1 cellular context compared by ENCODE assay signal in genomic region chr17:58517928-58518609, GRCh38.
A peak's percentile ranks its signal among the peaks of the same experiment; 100 is the strongest.
TF ChIP-seq lines count a peak whose summit lies in the region.

No MANE protein-coding gene starts in this region.

TF ChIP-seq in GM12878, 131 proteins besides CTCF, POLR2A, EP300 and RAD21 (continued from another document and continues in another):
- TF ChIP-seq ZNF274 (IDR thresholded peaks at IDR 0.05; ENCODE audit: insufficient read depth, insufficient read length) (no peak), SREBF1 (IDR thresholded peaks at IDR 0.05; ENCODE audit: low read length) (no peak), IKZF1 (conservative IDR thresholded peaks at IDR 0.05) (peak; percentile 68), PRDM15 (CRISPR knock-in tag; IDR thresholded peaks at IDR 0.05) (no peak), NBN (IDR thresholded peaks at IDR 0.05) (peak; percentile 73; the same call in 1 of the 2 replicates), REST (IDR thresholded peaks at IDR 0.05; ENCODE audit: low read depth, low read length) (no peak), ESRRA (IDR thresholded peaks at IDR 0.05; ENCODE audit: low read length) (no peak), USF1 (IDR thresholded peaks at IDR 0.05; ENCODE audit: borderline replicate concordance, extremely low read length, insufficient read depth, low read depth, low read length) (no peak), CEBPB (IDR thresholded peaks at IDR 0.05; ENCODE audit: borderline replicate concordance in 1 of 2, low read depth in 2 of 2, low read length in 2 of 2) (no peak), KLF5 (IDR thresholded peaks at IDR 0.05; ENCODE audit: partially characterized antibody) (no peak), POLR2AphosphoS2 (IDR thresholded peaks at IDR 0.05; ENCODE audit: low read depth, low read length) (no peak), EZH2 (IDR thresholded peaks at IDR 0.05; ENCODE audit: borderline replicate concordance, control insufficient read depth, low read depth, low read length) (no peak), NR2C2 (IDR thresholded peaks at IDR 0.05; ENCODE audit: borderline replicate concordance, control insufficient read depth, insufficient read length, low read depth) (no peak), E2F8 (IDR thresholded peaks at IDR 0.05; ENCODE audit: low read depth, partially characterized antibody) (peak; percentile 55), ZNF207 (IDR thresholded peaks at IDR 0.05; ENCODE audit: borderline replicate concordance) (peak; percentile 62; the same call in 1 of the 2 replicates), JUND (IDR thresholded peaks at IDR 0.05; ENCODE audit: low read depth, low read length) (no peak), CHD2 (IDR thresholded peaks at IDR 0.05; ENCODE audit: borderline replicate concordance, low read depth, low read length) (peak; percentile 97), BHLHE40 (IDR thresholded peaks at IDR 0.05; ENCODE audit: borderline replicate concordance in 1 of 2, low read depth in 2 of 2, low read length in 1 of 2) (no peak; a peak in 1 of 4 replicates), JUNB (IDR thresholded peaks at IDR 0.05) (no peak), ELK1 (IDR thresholded peaks at IDR 0.05; ENCODE audit: low read depth, low read length) (peak; percentile 97), PKNOX1 (IDR thresholded peaks at IDR 0.05) (peak; percentile 51), MTA3 (IDR thresholded peaks at IDR 0.05; ENCODE audit: borderline replicate concordance, low read length) (no peak), SP1 (IDR thresholded peaks at IDR 0.05; ENCODE audit: low read depth, low read length) (peak; percentile 95), SIN3A (IDR thresholded peaks at IDR 0.05; ENCODE audit: low read depth, low read length) (no peak; the same call in none of the 2 replicates), CHD1 (IDR thresholded peaks at IDR 0.05; ENCODE audit: low read depth, low read length) (0 out of 2 replicates have a peak, but pooled peaks have one; percentile 12), ZZZ3 (IDR thresholded peaks at IDR 0.05; ENCODE audit: control insufficient read depth, insufficient read length, low read depth) (no peak), RCOR1 (conservative IDR thresholded peaks at IDR 0.05; ENCODE audit: low read depth, low read length) (peak; percentile 11; the same call in 1 of the 2 replicates), GATAD2B (conservative IDR thresholded peaks at IDR 0.05; ENCODE audit: low read depth) (0 out of 2 replicates have a peak, but pooled peaks have one; percentile 31), FOXM1 (IDR thresholded peaks at IDR 0.05; ENCODE audit: low read depth, low read length) (0 out of 2 replicates have a peak, but pooled peaks have one; percentile 11), E2F4 (IDR thresholded peaks at IDR 0.05; ENCODE audit: low read depth, low read length) (no peak), E4F1 (IDR thresholded peaks at IDR 0.05; ENCODE audit: borderline replicate concordance, partially characterized antibody) (peak; percentile 6), NFIC (IDR thresholded peaks at IDR 0.05; ENCODE audit: low read depth, low read length) (no peak), PAX5 (IDR thresholded peaks at IDR 0.05; ENCODE audit: borderline replicate concordance, low read depth, low read length) (no peak), MAX (IDR thresholded peaks at IDR 0.05; ENCODE audit: low read depth, low read length) (0 out of 2 replicates have a peak, but pooled peaks have one; percentile 27), CBFB (IDR thresholded peaks at IDR 0.05; ENCODE audit: low read depth) (peak; percentile 69), ATF2 (IDR thresholded peaks at IDR 0.05; ENCODE audit: low read length) (no peak), ZBTB33 (IDR thresholded peaks at IDR 0.05) (no peak)
